ENCODE assay signal across 10 cellular contexts in genomic region chrX:119669424-119670037, GRCh38. TPM values are rescaled to one million over a fixed set of nuclear protein-coding genes. Genes with fewer than 3 reads are reported as not detected.
A peak's percentile ranks its signal among the peaks of the same experiment; 100 is the strongest.
DNase-seq lines count a peak whose midpoint lies in the region; ATAC-seq and TF ChIP-seq lines count a peak whose summit lies in the region.
"Had no signal": no experiment of that assay in that cellular context is flagged by ENCODE, and none has a peak within 500 bp of the region (broad histone marks: within the 10 kb centered on the region; RNA-seq: fewer than 3 reads in every experiment).

No MANE protein-coding gene starts in this region.

- H3K27ac ChIP-seq in smooth muscle cell (ENCODE audit: low read depth) = peak overlapping the region; percentile 85

- peaks cover 12% of the 10 kb centered on the region for H3K4me1 Mint-ChIP-seq in activated T-cell treated with anti-CD3 and anti-CD28 coated beads, Interleukin-2, amount 50 U/mL, for 72 hours (ENCODE audit: low read depth)
- peaks cover 16% of the 10 kb centered on the region for H3K4me1 Mint-ChIP-seq in WTC11

- H3K4me1 ChIP-seq in smooth muscle cell (ENCODE audit: low read depth) = no peaks in the 10 kb centered on the region

- POLR2A ChIA-PET in WTC11 (lab: Charles Lee) = no interaction called here

- H3K4me3 Mint-ChIP-seq in activated T-cell treated with anti-CD3 and anti-CD28 coated beads, Interleukin-2, amount 50 U/mL, for 72 hours = no peak overlapping the region
- no peak overlapping the region for H3K4me3 Mint-ChIP-seq in WTC11
- H3K4me3 Mint-ChIP-seq: dendritic cell treated with granulocyte-macrophage colony-stimulating factor and Interleukin-4, amounts not matched to agents 40 ng/mL and 50 ng/mL, for 4 days had no signal

- DNase-seq in activated T-cell treated with anti-CD3 and anti-CD28 coated beads, Interleukin-2, amount 50 U/mL, for 72 hours = no peak
- no peak for DNase-seq in activated T-cell treated with anti-CD3 and anti-CD28 coated beads, Interleukin-2, amount 50 U/mL, for 1 hour
- no peak for DNase-seq in WTC11 (ENCODE audit: low spot score)
- peak; percentile 31 for DNase-seq in hepatic stellate cell (ENCODE audit: low spot score)
- DNase-seq in smooth muscle cell (lab: John Stamatoyannopoulos, UW; ENCODE audit: unreplicated experiment) = no peak
- DNase-seq in stimulated activated naive CD8-positive, alpha-beta T cell treated with anti-CD3 and anti-CD28 coated beads, Interleukin-15, Interleukin-2, amounts not matched to agents 100 U/mL and 50 U/mL, for 24 hours = no peak
- no peak for DNase-seq in anterior cingulate cortex (lab: John Stamatoyannopoulos, UW)
- DNase-seq: NCI-H2171 treated with DMSO at 0.1 percent for 48 hours had no signal

- ATAC-seq in activated T-cell treated with anti-CD3 and anti-CD28 coated beads, Interleukin-2, amount 50 U/mL, for 72 hours (replicated peaks in 1 of 2) = no peak
- no peak for ATAC-seq in WTC11
- no peak for ATAC-seq in HG03108 (IDR thresholded peaks at IDR 0.05; ENCODE audit: unreplicated experiment)
- ATAC-seq in stimulated activated naive CD8-positive, alpha-beta T cell treated with anti-CD3 and anti-CD28 coated beads, Interleukin-15, Interleukin-2, amounts not matched to agents 100 U/mL and 50 U/mL, for 24 hours = no peak

- peak overlapping the region; percentile 92 for H3K27ac Mint-ChIP-seq in activated T-cell treated with anti-CD3 and anti-CD28 coated beads, Interleukin-2, amount 50 U/mL, for 72 hours
- H3K27ac Mint-ChIP-seq in WTC11 = peak overlapping the region; percentile 41; the same call in 1 of the 2 replicates
- H3K27ac Mint-ChIP-seq: dendritic cell treated with granulocyte-macrophage colony-stimulating factor and Interleukin-4, amounts not matched to agents 40 ng/mL and 50 ng/mL, for 4 days had no signal

- no peaks in the 10 kb centered on the region for H3K9me3 ChIP-seq in smooth muscle cell (replicated peaks; ENCODE audit: low read depth)

- no peaks in the 10 kb centered on the region for H3K27me3 Mint-ChIP-seq in activated T-cell treated with anti-CD3 and anti-CD28 coated beads, Interleukin-2, amount 50 U/mL, for 72 hours (ENCODE audit: low read depth)
- H3K27me3 Mint-ChIP-seq in WTC11 (ENCODE audit: low read depth) = no peaks in the 10 kb centered on the region
- H3K27me3 Mint-ChIP-seq: dendritic cell treated with granulocyte-macrophage colony-stimulating factor and Interleukin-4, amounts not matched to agents 40 ng/mL and 50 ng/mL, for 4 days had no signal

- CTCF ChIA-PET in WTC11 (lab: Charles Lee) = no interaction called here

- no peaks in the 10 kb centered on the region for H3K9me3 Mint-ChIP-seq in activated T-cell treated with anti-CD3 and anti-CD28 coated beads, Interleukin-2, amount 50 U/mL, for 72 hours
- H3K9me3 Mint-ChIP-seq in WTC11 = no peaks in the 10 kb centered on the region
- H3K9me3 Mint-ChIP-seq: dendritic cell treated with granulocyte-macrophage colony-stimulating factor and Interleukin-4, amounts not matched to agents 40 ng/mL and 50 ng/mL, for 4 days had no signal

- peaks cover 2% of the 10 kb centered on the region for H3F3A ChIP-seq in smooth muscle cell (ENCODE audit: low read depth)

- no peaks in the 10 kb centered on the region for H3K27me3 ChIP-seq in smooth muscle cell (ENCODE audit: low read depth)

- no peaks in the 10 kb centered on the region for H4K20me1 ChIP-seq in smooth muscle cell (ENCODE audit: low read depth)

- TF ChIP-seq CTCF in WTC11 (IDR thresholded peaks at IDR 0.05) (no peak), smooth muscle cell (IDR thresholded peaks at IDR 0.05; ENCODE audit: borderline replicate concordance, insufficient read depth, poor library complexity, severe bottlenecking) (no peak)

- H3K36me3 ChIP-seq in smooth muscle cell (ENCODE audit: low read depth) = no peaks in the 10 kb centered on the region

- no peak overlapping the region for H2AFZ ChIP-seq in smooth muscle cell (ENCODE audit: low read depth)

- H3K4me3 ChIP-seq in smooth muscle cell = no peak overlapping the region

- WGBS in smooth muscle cell (ENCODE audit: low lambda C conversion rate) = 47% methylated on average over 6 of the region's 6 CpGs

- H3K4me2 ChIP-seq in smooth muscle cell = no peak overlapping the region

- H3K9ac ChIP-seq in smooth muscle cell (ENCODE audit: low read depth) = no peak overlapping the region

- no peaks in the 10 kb centered on the region for H3K79me2 ChIP-seq in smooth muscle cell (ENCODE audit: low read depth)

- H3K36me3 Mint-ChIP-seq in activated T-cell treated with anti-CD3 and anti-CD28 coated beads, Interleukin-2, amount 50 U/mL, for 72 hours (ENCODE audit: insufficient read depth in 2 of 2) = peaks cover 2 to 45% of the 10 kb centered on the region in 2 donors
- peaks cover 7% of the 10 kb centered on the region; the same call in 1 of the 2 replicates for H3K36me3 Mint-ChIP-seq in WTC11

TF ChIP-seq in WTC11, 78 proteins besides CTCF, POLR2A, EP300 and RAD21 (continues in another document):
- no peak for TF ChIP-seq FOXJ3 (CRISPR knock-in tag; IDR thresholded peaks at IDR 0.05; ENCODE audit: borderline replicate concordance)
- TF ChIP-seq, protein P1, sequence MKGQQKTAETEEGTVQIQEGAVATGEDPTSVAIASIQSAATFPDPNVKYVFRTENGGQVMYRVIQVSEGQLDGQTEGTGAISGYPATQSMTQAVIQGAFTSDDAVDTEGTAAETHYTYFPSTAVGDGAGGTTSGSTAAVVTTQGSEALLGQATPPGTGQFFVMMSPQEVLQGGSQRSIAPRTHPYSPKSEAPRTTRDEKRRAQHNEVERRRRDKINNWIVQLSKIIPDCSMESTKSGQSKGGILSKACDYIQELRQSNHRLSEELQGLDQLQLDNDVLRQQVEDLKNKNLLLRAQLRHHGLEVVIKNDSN (CRISPR knock-in tag; IDR thresholded peaks at IDR 0.05) = no peak
- no peak for TF ChIP-seq EMX1 (CRISPR knock-in tag; IDR thresholded peaks at IDR 0.05)
- no peak for TF ChIP-seq SOX15 (CRISPR knock-in tag; IDR thresholded peaks at IDR 0.05)
- no peak for TF ChIP-seq ZNF219 (CRISPR knock-in tag; IDR thresholded peaks at IDR 0.05; ENCODE audit: borderline replicate concordance)
- TF ChIP-seq, protein P2, sequence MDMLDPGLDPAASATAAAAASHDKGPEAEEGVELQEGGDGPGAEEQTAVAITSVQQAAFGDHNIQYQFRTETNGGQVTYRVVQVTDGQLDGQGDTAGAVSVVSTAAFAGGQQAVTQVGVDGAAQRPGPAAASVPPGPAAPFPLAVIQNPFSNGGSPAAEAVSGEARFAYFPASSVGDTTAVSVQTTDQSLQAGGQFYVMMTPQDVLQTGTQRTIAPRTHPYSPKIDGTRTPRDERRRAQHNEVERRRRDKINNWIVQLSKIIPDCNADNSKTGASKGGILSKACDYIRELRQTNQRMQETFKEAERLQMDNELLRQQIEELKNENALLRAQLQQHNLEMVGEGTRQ (CRISPR knock-in tag; IDR thresholded peaks at IDR 0.05) = no peak
- no peak for TF ChIP-seq ATF2 (CRISPR knock-in tag; IDR thresholded peaks at IDR 0.05; ENCODE audit: borderline replicate concordance, low read depth)
- TF ChIP-seq, protein P3, sequence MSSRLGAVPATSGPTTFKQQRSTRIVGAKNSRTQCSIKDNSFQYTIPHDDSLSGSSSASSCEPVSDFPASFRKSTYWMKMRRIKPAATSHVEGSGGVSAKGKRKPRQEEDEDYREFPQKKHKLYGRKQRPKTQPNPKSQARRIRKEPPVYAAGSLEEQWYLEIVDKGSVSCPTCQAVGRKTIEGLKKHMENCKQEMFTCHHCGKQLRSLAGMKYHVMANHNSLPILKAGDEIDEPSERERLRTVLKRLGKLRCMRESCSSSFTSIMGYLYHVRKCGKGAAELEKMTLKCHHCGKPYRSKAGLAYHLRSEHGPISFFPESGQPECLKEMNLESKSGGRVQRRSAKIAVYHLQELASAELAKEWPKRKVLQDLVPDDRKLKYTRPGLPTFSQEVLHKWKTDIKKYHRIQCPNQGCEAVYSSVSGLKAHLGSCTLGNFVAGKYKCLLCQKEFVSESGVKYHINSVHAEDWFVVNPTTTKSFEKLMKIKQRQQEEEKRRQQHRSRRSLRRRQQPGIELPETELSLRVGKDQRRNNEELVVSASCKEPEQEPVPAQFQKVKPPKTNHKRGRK (CRISPR knock-in tag; IDR thresholded peaks at IDR 0.05; ENCODE audit: borderline replicate concordance) = no peak
- TF ChIP-seq PRRX2 (CRISPR knock-in tag; IDR thresholded peaks at IDR 0.05) = no peak

RNA-seq across cellular contexts. Expression of gene SEPTIN6, which starts 23.4 kb away (rescaled TPM):
- total RNA-seq in activated T-cell treated with anti-CD3 and anti-CD28 coated beads, Interleukin-2, amount 50 U/mL, for 72 hours = 100 to 1,000 TPM; 183 to 275 TPM
- total RNA-seq in WTC11 (2021) = 52.1 to 62.9 TPM (median 53.6 TPM) in 3 replicates
- total RNA-seq in smooth muscle cell = 58.1 and 75.1 TPM in 2 replicates
- polyA plus RNA-seq in smooth muscle cell = 50.6 and 58.4 TPM in 2 replicates
